Comparison of ENCODE assay signal across 8 cellular contexts in the genomic region with DNA sequence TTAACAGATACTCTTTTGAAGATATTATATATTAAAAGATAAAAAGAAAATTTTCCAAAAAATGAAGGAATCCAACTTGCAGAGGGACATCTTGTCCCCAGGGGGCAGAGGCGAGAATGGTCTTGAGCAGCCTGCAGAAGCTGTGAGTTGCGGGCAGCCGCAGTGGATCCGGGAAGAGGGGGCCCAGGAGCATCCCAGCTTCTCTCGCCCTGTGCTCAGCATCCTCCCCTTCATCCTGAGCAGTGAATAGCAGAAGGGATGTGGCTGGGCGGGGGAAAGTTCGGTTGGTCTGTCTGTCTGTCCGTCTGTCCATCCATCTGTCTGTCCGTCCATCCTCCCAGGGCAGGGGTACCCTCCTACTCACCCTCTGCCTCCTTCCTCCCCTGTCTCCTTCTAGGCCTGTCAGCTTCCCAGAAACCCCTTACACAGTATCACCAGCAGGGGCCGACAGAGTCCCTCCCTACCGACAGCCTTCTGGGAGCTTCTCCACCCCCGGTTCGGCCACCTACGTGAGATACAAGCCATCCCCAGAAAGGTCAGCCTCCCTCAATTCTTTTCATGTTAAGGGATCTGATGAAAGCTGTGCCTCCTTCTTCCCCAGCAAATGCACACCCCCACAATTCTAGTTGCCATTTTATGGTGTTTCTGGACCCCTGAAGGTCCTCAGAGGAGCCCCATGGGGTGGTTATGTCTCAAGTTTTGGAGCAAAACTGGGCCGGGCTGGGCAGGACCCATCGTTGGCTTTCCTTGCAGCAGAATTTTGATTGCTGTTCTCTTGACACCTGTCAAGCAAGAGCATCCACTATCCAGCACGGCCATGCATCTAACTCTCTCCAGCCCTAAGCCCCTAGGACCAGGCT.
DNase-seq lines count a peak whose midpoint lies in the region; ATAC-seq and TF ChIP-seq lines count a peak whose summit lies in the region.

No MANE protein-coding gene starts in this region.

- H3K9me2 ChIP-seq in GM23338 (ENCODE audit: insufficient read depth), result no peaks in the 10 kb centered on the region

- no peaks in the 10 kb centered on the region for H3K9me3 ChIP-seq in upper lobe of left lung

- H3K27me3 Mint-ChIP-seq in GM23338 (ENCODE audit: insufficient read depth, low read depth, poor library complexity), result peaks cover 14% of the 10 kb centered on the region
- H3K27me3 Mint-ChIP-seq in neural crest cell (ENCODE audit: low read depth), result no peaks in the 10 kb centered on the region

- no peaks in the 10 kb centered on the region for H3K79me2 ChIP-seq in GM23338 (replicated peaks; ENCODE audit: insufficient read depth)

- no peak overlapping the region for H3K27ac ChIP-seq in GM23338 (ENCODE audit: low read depth)
- no peak overlapping the region for H3K27ac ChIP-seq in upper lobe of left lung

- WGBS in upper lobe of left lung, 2 donors, result 64 to 76% methylated on average over 17 of the region's 17 CpGs

- H3K4me3 Mint-ChIP-seq in GM23338 (no peak overlapping the region), neural crest cell (no peak overlapping the region)

- ATAC-seq in GM23338, result peak; percentile 96
- peak; percentile 25 to 69 for ATAC-seq in upper lobe of left lung (ENCODE audit: low FRiP score in 2 of 2)
- ATAC-seq in HG03045 (IDR thresholded peaks at IDR 0.05; ENCODE audit: unreplicated experiment), result no peak

- H2AFZ ChIP-seq in GM23338, result no peak overlapping the region

- H3K4me2 ChIP-seq in GM23338, result no peak overlapping the region

- H4K20me1 ChIP-seq in GM23338 (replicated peaks; ENCODE audit: insufficient read depth), result no peaks in the 10 kb centered on the region

- DNase-seq in AG09319 (ENCODE audit: extremely low read depth, low read depth) (no peak), GM23338 (ENCODE audit: low spot score) (peak; percentile 92), NCI-H526 treated with DMSO at 0.1 percent for 48 hours (lab: John Stamatoyannopoulos, UW) (peak; percentile 31), activated T-cell treated with anti-CD3 and anti-CD28 coated beads for 24 hours (ENCODE audit: low read depth) (peak; percentile 8), fibroblast of pulmonary artery (ENCODE audit: low read depth) (peak; percentile 63), neural crest cell (ENCODE audit: low read depth, low spot score) (peak; percentile 63), upper lobe of left lung (no peak)

- H3K27me3 ChIP-seq in GM23338 (ENCODE audit: insufficient read depth) (no peaks in the 10 kb centered on the region), upper lobe of left lung (no peaks in the 10 kb centered on the region)

- no peak for TF ChIP-seq EP300 in upper lobe of left lung (IDR thresholded peaks at IDR 0.05)

- H3K4me1 Mint-ChIP-seq in GM23338 (peaks cover 7% of the 10 kb centered on the region; the same call in 2 of the 3 replicates), neural crest cell (peaks cover 12% of the 10 kb centered on the region)

- TF ChIP-seq POLR2A in upper lobe of left lung (IDR thresholded peaks at IDR 0.05), result no peak

- H3K36me3 ChIP-seq in GM23338 (ENCODE audit: insufficient read depth) (no peaks in the 10 kb centered on the region), upper lobe of left lung (peaks cover 0 to 42% (median 5%) of the 10 kb centered on the region in 4 donors)

- no peaks in the 10 kb centered on the region for H3K4me1 ChIP-seq in GM23338 (ENCODE audit: insufficient read depth)
- H3K4me1 ChIP-seq in upper lobe of left lung, result no peaks in the 10 kb centered on the region

- H3K9me3 Mint-ChIP-seq in GM23338 (no peaks in the 10 kb centered on the region), neural crest cell (no peaks in the 10 kb centered on the region)

- 0 out of 2 replicates have a peak, but pooled peaks cover 6% of the 10 kb centered on the region for H3F3A ChIP-seq in GM23338 (replicated peaks; ENCODE audit: low read depth)

- TF ChIP-seq CTCF in AG09319 (IDR thresholded peaks at IDR 0.05; ENCODE audit: low read depth, low read length) (peak; percentile 79), GM23338 (conservative IDR thresholded peaks at IDR 0.05; ENCODE audit: low read depth in 2 of 2) (peak; percentile 72 to 97), fibroblast of pulmonary artery (IDR thresholded peaks at IDR 0.05; ENCODE audit: low read length, missing control alignments) (peak; percentile 95), neural crest cell (conservative IDR thresholded peaks at IDR 0.05) (peak; percentile 68), upper lobe of left lung (IDR thresholded peaks at IDR 0.05) (peak in 5 of 6 experiments; percentile 38 to 52 (median 45))

- no peak overlapping the region for H3K27ac Mint-ChIP-seq in GM23338
- H3K27ac Mint-ChIP-seq in neural crest cell (ENCODE audit: unreplicated experiment), result no peak overlapping the region

- H3K4me3 ChIP-seq in GM23338 (no peak overlapping the region), fibroblast of pulmonary artery (replicated peaks; ENCODE audit: low read depth, low read length) (no peak overlapping the region), upper lobe of left lung (no peak overlapping the region)

- peaks cover 19% of the 10 kb centered on the region for H3K36me3 Mint-ChIP-seq in GM23338 (ENCODE audit: low read depth)
- peaks cover 2% of the 10 kb centered on the region for H3K36me3 Mint-ChIP-seq in neural crest cell (ENCODE audit: low read depth)

TF ChIP-seq in GM23338, 12 proteins besides CTCF, POLR2A, EP300 and RAD21:
- TF ChIP-seq EZH2phosphoT487 (IDR thresholded peaks at IDR 0.05; ENCODE audit: unreplicated experiment) (no peak), STAT1 (IDR thresholded peaks at IDR 0.05; ENCODE audit: unreplicated experiment) (no peak), ETS1 (IDR thresholded peaks at IDR 0.05) (no peak), CREB1 (CRISPR knock-in tag; IDR thresholded peaks at IDR 0.05; ENCODE audit: low read depth) (no peak), POLR2AphosphoS5 (IDR thresholded peaks at IDR 0.05; ENCODE audit: low read depth) (no peak), ZNF462 (CRISPR knock-in tag; IDR thresholded peaks at IDR 0.05) (no peak)

Comparison
In these comparisons a context has a peak if more than half of its experiments do, and no peak if none do; other contexts are left out.
1. DNase-seq: peak in GM23338 (single experiment), NCI-H526 treated with DMSO at 0.1 percent for 48 hours (single experiment), activated T-cell treated with anti-CD3 and anti-CD28 coated beads for 24 hours (single experiment), fibroblast of pulmonary artery (single experiment) and neural crest cell (single experiment); none in AG09319 (single experiment) and upper lobe of left lung (0 of 2).
2. CTCF ChIP-seq: peak in every context shown above with its lines; median percentile 95 in fibroblast of pulmonary artery; 84 in GM23338; 79 in AG09319; 68 in neural crest cell; 45 in upper lobe of left lung.